In genomic region chr2:146193619-146194018, GRCh38 we compare ENCODE assay signal across 40 cellular contexts.
"Had no signal": no experiment of that assay in that cellular context is flagged by ENCODE, and none has a peak within 500 bp of the region (broad histone marks: within the 10 kb centered on the region; RNA-seq: fewer than 3 reads in every experiment).

No MANE protein-coding gene starts in this region.

- H3K9me3 ChIP-seq: adrenal gland, ascending aorta, body of pancreas, breast epithelium had no signal

- H3K4me3 Mint-ChIP-seq: activated naive CD4-positive, alpha-beta T cell treated with anti-CD3 and anti-CD28 coated beads for 36 hours; activated naive CD4-positive, alpha-beta T cell treated with anti-CD3 and anti-CD28 coated beads, Interleukin-2, amount 10 ng/mL, durations not matched to agents 7 days and 5 days; activated naive CD4-positive, alpha-beta T cell treated with anti-CD3 and anti-CD28 coated beads, Interleukin-2, amount 50 U/mL, for 24 hours; activated naive CD8-positive, alpha-beta T cell; activated naive CD8-positive, alpha-beta T cell treated with anti-CD3 and anti-CD28 coated beads for 36 hours; activated naive CD8-positive, alpha-beta T cell treated with anti-CD3 and anti-CD28 coated beads, Interleukin-2, amount 10 ng/mL, durations not matched to agents 7 days and 5 days; activated naive CD8-positive, alpha-beta T cell treated with anti-CD3 and anti-CD28 coated beads, Interleukin-2, amount 50 U/mL, for 24 hours; activated T-cell treated with anti-CD3 and anti-CD28 coated beads, Interleukin-2, amount 50 U/mL, for 24 hours; activated T-cell treated with anti-CD3 and anti-CD28 coated beads, Interleukin-2, amount 50 U/mL, for 4 hours; activated T-cell treated with anti-CD3 and anti-CD28 coated beads, Interleukin-2, amount 50 U/mL, for 72 hours; activated T-helper 1 cell treated with anti-CD3 and anti-CD28 coated beads, Interleukin-12 subunit alpha, Interleukin-12 subunit beta, Interleukin-2, Interleukin-4 antibody, amounts not matched to agents 30 ng/mL and 10 ng/mL and 1 ng/mL, durations not matched to agents 14 hours and 24 hours and 36 hours; activated T-helper 17 cell treated with anti-CD3 and anti-CD28 coated beads, Interleukin-2, amount 50 U/mL, for 72 hours; brain; central memory CD8-positive, alpha-beta T cell had no signal

- FAIRE-seq: astrocyte, bronchial epithelial cell had no signal

- H3K36me3 ChIP-seq: adrenal gland, ascending aorta, brain microvascular endothelial cell, breast epithelium, cardiac muscle cell had no signal

- H3K27ac Mint-ChIP-seq: activated naive CD4-positive, alpha-beta T cell treated with anti-CD3 and anti-CD28 coated beads for 36 hours; activated naive CD4-positive, alpha-beta T cell treated with anti-CD3 and anti-CD28 coated beads, Interleukin-2, amount 10 ng/mL, durations not matched to agents 7 days and 5 days; activated naive CD4-positive, alpha-beta T cell treated with anti-CD3 and anti-CD28 coated beads, Interleukin-2, amount 50 U/mL, for 24 hours; activated naive CD4-positive, alpha-beta T cell treated with anti-CD3 and anti-CD28 coated beads, Interleukin-2, amount 50 U/mL, for 72 hours; activated naive CD8-positive, alpha-beta T cell; activated naive CD8-positive, alpha-beta T cell treated with anti-CD3 and anti-CD28 coated beads for 36 hours; activated naive CD8-positive, alpha-beta T cell treated with anti-CD3 and anti-CD28 coated beads, Interleukin-2, amount 10 ng/mL, durations not matched to agents 7 days and 5 days; activated naive CD8-positive, alpha-beta T cell treated with anti-CD3 and anti-CD28 coated beads, Interleukin-2, amount 50 U/mL, for 24 hours; activated T-cell treated with anti-CD3 and anti-CD28 coated beads, Interleukin-2, amount 50 U/mL, for 24 hours; activated T-cell treated with anti-CD3 and anti-CD28 coated beads, Interleukin-2, amount 50 U/mL, for 72 hours; activated T-helper 1 cell treated with anti-CD3 and anti-CD28 coated beads, Interleukin-12 subunit alpha, Interleukin-12 subunit beta, Interleukin-2, Interleukin-4 antibody, amounts not matched to agents 30 ng/mL and 10 ng/mL and 1 ng/mL, durations not matched to agents 14 hours and 24 hours and 36 hours; activated T-helper 17 cell treated with anti-CD3 and anti-CD28 coated beads, Interleukin-2, amount 50 U/mL, for 72 hours; activated T-helper 2 cell treated with anti-CD3 and anti-CD28 coated beads, Interferon-gamma antibody, Interleukin-2, Interleukin-4, amounts not matched to agents 10 μg/mL and 5 μg/mL and 100 μg/mL, durations not matched to agents 14 hours and 24 hours and 36 hours; brain had no signal

- H3K36me3 Mint-ChIP-seq: activated naive CD4-positive, alpha-beta T cell treated with anti-CD3 and anti-CD28 coated beads, Interleukin-2, amount 10 ng/mL, durations not matched to agents 7 days and 5 days; activated naive CD4-positive, alpha-beta T cell treated with anti-CD3 and anti-CD28 coated beads, Interleukin-2, amount 50 U/mL, for 24 hours; activated naive CD4-positive, alpha-beta T cell treated with anti-CD3 and anti-CD28 coated beads, Interleukin-2, amount 50 U/mL, for 72 hours; activated naive CD8-positive, alpha-beta T cell; activated naive CD8-positive, alpha-beta T cell treated with anti-CD3 and anti-CD28 coated beads for 36 hours; activated naive CD8-positive, alpha-beta T cell treated with anti-CD3 and anti-CD28 coated beads, Interleukin-2, amount 10 ng/mL, durations not matched to agents 7 days and 5 days; brain had no signal

- H3K9me3 Mint-ChIP-seq: activated naive CD4-positive, alpha-beta T cell treated with anti-CD3 and anti-CD28 coated beads, Interleukin-2, amount 50 U/mL, for 24 hours; activated T-cell treated with anti-CD3 and anti-CD28 coated beads, Interleukin-2, amount 50 U/mL, for 4 hours; activated T-helper 1 cell treated with anti-CD3 and anti-CD28 coated beads, Interleukin-12 subunit alpha, Interleukin-12 subunit beta, Interleukin-2, Interleukin-4 antibody, amounts not matched to agents 30 ng/mL and 10 ng/mL and 1 ng/mL, durations not matched to agents 14 hours and 24 hours and 36 hours had no signal

- DNase-seq: activated effector memory CD4-positive, alpha-beta T cell treated with anti-CD3 and anti-CD28 coated beads, Interleukin-2, amount 50 U/mL, for 16 hours; activated effector memory CD4-positive, alpha-beta T cell treated with Interleukin-2 at 50 U/mL for 16 hours; activated gamma-delta T cell; activated gamma-delta T cell treated with Interleukin-2 at 50 U/mL for 16 hours; activated naive CD4-positive, alpha-beta T cell; activated naive CD4-positive, alpha-beta T cell treated with anti-CD3 and anti-CD28 coated beads for 36 hours; activated naive CD4-positive, alpha-beta T cell treated with anti-CD3 and anti-CD28 coated beads, Interleukin-2, amount 10 ng/mL, durations not matched to agents 7 days and 5 days; activated naive CD4-positive, alpha-beta T cell treated with anti-CD3 and anti-CD28 coated beads, Interleukin-2, amount 50 U/mL, for 16 hours; activated naive CD4-positive, alpha-beta T cell treated with Interleukin-2 at 50 U/mL for 16 hours; activated naive CD8-positive, alpha-beta T cell treated with anti-CD3 and anti-CD28 coated beads for 36 hours; activated naive CD8-positive, alpha-beta T cell treated with anti-CD3 and anti-CD28 coated beads, Interleukin-2, amount 10 ng/mL, durations not matched to agents 7 days and 5 days; activated naive CD8-positive, alpha-beta T cell treated with anti-CD3 and anti-CD28 coated beads, Interleukin-2, amount 50 U/mL, for 24 hours; activated T-cell treated with anti-CD3 and anti-CD28 coated beads, Interleukin-2, amount 50 U/mL, for 1 hour; activated T-cell treated with anti-CD3 and anti-CD28 coated beads, Interleukin-2, amount 50 U/mL, for 24 hours; activated T-cell treated with anti-CD3 and anti-CD28 coated beads, Interleukin-2, amount 50 U/mL, for 4 hours; activated T-cell treated with anti-CD3 and anti-CD28 coated beads, Interleukin-2, amount 50 U/mL, for 48 hours; activated T-cell treated with anti-CD3 and anti-CD28 coated beads, Interleukin-2, amount 50 U/mL, for 72 hours; adrenal gland; amniotic stem cell; amygdala; anterior cingulate cortex; aorta; body of pancreas; brain microvascular endothelial cell; caudate nucleus; central memory CD4-positive, alpha-beta T cell; cerebellar nuclear complex had no signal

- H3K4me1 ChIP-seq: adrenal gland, ascending aorta, body of pancreas, breast epithelium had no signal

- H3K4me1 Mint-ChIP-seq: activated naive CD4-positive, alpha-beta T cell treated with anti-CD3 and anti-CD28 coated beads, Interleukin-2, amount 10 ng/mL, durations not matched to agents 7 days and 5 days; activated naive CD4-positive, alpha-beta T cell treated with anti-CD3 and anti-CD28 coated beads, Interleukin-2, amount 50 U/mL, for 24 hours; activated naive CD8-positive, alpha-beta T cell treated with anti-CD3 and anti-CD28 coated beads for 36 hours; activated naive CD8-positive, alpha-beta T cell treated with anti-CD3 and anti-CD28 coated beads, Interleukin-2, amount 10 ng/mL, durations not matched to agents 7 days and 5 days; activated naive CD8-positive, alpha-beta T cell treated with anti-CD3 and anti-CD28 coated beads, Interleukin-2, amount 50 U/mL, for 24 hours; activated T-helper 17 cell treated with anti-CD3 and anti-CD28 coated beads, Interleukin-2, amount 50 U/mL, for 72 hours; central memory CD8-positive, alpha-beta T cell had no signal

- H3K4me3 ChIP-seq: adrenal gland, ascending aorta, body of pancreas, breast epithelium, cardiac muscle cell had no signal

- H3K27me3 ChIP-seq: adrenal gland, ascending aorta, body of pancreas, brain microvascular endothelial cell, breast epithelium, cardiac muscle cell had no signal

- H3K27ac ChIP-seq: adrenal gland, ascending aorta, body of pancreas, brain microvascular endothelial cell, breast epithelium, cardiac muscle cell had no signal

- H3K27me3 Mint-ChIP-seq: activated naive CD4-positive, alpha-beta T cell treated with anti-CD3 and anti-CD28 coated beads, Interleukin-2, amount 10 ng/mL, durations not matched to agents 7 days and 5 days; activated naive CD4-positive, alpha-beta T cell treated with anti-CD3 and anti-CD28 coated beads, Interleukin-2, amount 50 U/mL, for 24 hours; activated naive CD8-positive, alpha-beta T cell; activated naive CD8-positive, alpha-beta T cell treated with anti-CD3 and anti-CD28 coated beads for 36 hours; activated naive CD8-positive, alpha-beta T cell treated with anti-CD3 and anti-CD28 coated beads, Interleukin-2, amount 10 ng/mL, durations not matched to agents 7 days and 5 days; activated naive CD8-positive, alpha-beta T cell treated with anti-CD3 and anti-CD28 coated beads, Interleukin-2, amount 50 U/mL, for 24 hours; activated T-cell treated with anti-CD3 and anti-CD28 coated beads, Interleukin-2, amount 50 U/mL, for 24 hours; activated T-helper 17 cell treated with anti-CD3 and anti-CD28 coated beads, Interleukin-2, amount 50 U/mL, for 72 hours; brain; central memory CD8-positive, alpha-beta T cell had no signal

- ATAC-seq: activated naive CD4-positive, alpha-beta T cell treated with anti-CD3 and anti-CD28 coated beads, Interleukin-2, amount 50 U/mL, for 72 hours; activated naive CD8-positive, alpha-beta T cell treated with anti-CD3 and anti-CD28 coated beads, Interleukin-2, amount 50 U/mL, for 24 hours; activated T-cell treated with anti-CD3 and anti-CD28 coated beads, Interleukin-2, amount 50 U/mL, for 4 hours; activated T-cell treated with anti-CD3 and anti-CD28 coated beads, Interleukin-2, amount 50 U/mL, for 72 hours; activated T-helper 17 cell treated with anti-CD3 and anti-CD28 coated beads, Interleukin-2, amount 50 U/mL, for 72 hours; body of pancreas had no signal
